In the genomic region with DNA sequence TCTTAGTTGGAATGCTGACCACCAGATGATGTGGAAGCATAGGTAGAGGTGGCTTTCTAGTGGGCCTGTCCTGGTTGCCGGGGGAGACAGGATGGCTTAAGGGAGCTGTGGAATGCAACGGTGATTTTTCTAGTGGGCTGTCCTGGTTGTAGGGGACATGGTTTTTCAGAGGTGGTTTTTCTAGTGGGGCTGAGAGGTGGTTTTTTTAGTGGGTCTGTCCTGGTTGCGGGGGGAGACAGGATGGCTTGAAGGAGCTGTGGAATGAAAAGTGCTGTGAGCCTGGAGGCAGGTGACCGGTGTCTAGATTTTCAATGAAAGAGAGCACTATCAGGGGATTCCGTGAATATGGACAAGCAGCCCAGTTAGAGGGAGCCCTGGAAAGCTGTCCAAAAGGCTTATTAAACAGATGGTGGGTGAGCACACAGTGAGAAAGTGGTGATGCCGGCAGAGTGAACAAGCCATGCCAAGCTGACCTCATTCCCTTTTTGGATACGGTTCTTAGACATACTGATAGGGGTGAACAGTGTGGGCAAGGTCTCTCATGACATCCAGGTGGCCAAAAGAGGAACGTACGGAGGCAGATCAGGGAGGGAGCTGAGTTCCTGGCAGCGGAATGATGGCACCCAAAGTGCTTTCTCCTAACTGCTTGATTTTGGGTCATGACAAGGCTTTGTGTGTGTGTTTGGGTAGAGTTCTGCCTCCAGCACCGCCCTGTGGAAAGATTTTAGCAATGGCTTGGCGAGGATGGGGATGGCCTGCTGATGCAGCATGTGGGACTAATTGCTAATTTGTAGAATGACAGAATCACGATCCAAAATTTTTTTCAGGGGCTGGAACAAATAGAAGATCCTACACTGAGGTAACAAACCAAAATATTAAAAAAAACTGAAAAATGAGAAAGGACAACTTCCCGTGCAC, we compare ENCODE assay signal across 16 cellular contexts.
"Had no signal": no experiment of that assay in that cellular context is flagged by ENCODE, and none has a peak within 500 bp of the region (broad histone marks: within the 10 kb centered on the region; RNA-seq: fewer than 3 reads in every experiment).

No MANE protein-coding gene starts in this region.

- H3K27ac Mint-ChIP-seq: activated naive CD8-positive, alpha-beta T cell; mesothelial cell of epicardium; stimulated activated memory B cell treated with anti-CD40 and anti-IgM and Interleukin-4, amounts not matched to agents 10 μg/mL and 1 μg/mL and 100 μg/mL, for 72 hours; T-helper 1 cell treated with Interleukin-12 subunit alpha and Interleukin-12 subunit beta and Interleukin-4 antibody, amounts not matched to agents 30 μg/mL and 1 μg/mL, for 36 hours had no signal

- H3K36me3 Mint-ChIP-seq: activated naive CD8-positive, alpha-beta T cell; mesothelial cell of epicardium; stimulated activated memory B cell treated with anti-CD40 and anti-IgM and Interleukin-4, amounts not matched to agents 10 μg/mL and 1 μg/mL and 100 μg/mL, for 72 hours had no signal

- H3K4me3 Mint-ChIP-seq: activated naive CD8-positive, alpha-beta T cell; activated T-cell treated with anti-CD3 and anti-CD28 coated beads, Interleukin-2, amount 50 U/mL, for 4 hours; mesothelial cell of epicardium; stimulated activated memory B cell treated with anti-CD40 and anti-IgM and Interleukin-4, amounts not matched to agents 10 μg/mL and 1 μg/mL and 100 μg/mL, for 72 hours; T-helper 1 cell treated with Interleukin-12 subunit alpha and Interleukin-12 subunit beta and Interleukin-4 antibody, amounts not matched to agents 30 μg/mL and 1 μg/mL, for 36 hours had no signal

- H3K4me3 ChIP-seq: lower lobe of right lung, smooth muscle cell, upper lobe of left lung had no signal

- H3K9me3 ChIP-seq: lower lobe of right lung, neutrophil, upper lobe of left lung had no signal

- H3K27ac ChIP-seq: lower lobe of right lung, neutrophil, upper lobe of left lung had no signal

- H3K27me3 ChIP-seq: dorsolateral prefrontal cortex, upper lobe of left lung had no signal

- H3K4me1 ChIP-seq: lower lobe of right lung, upper lobe of left lung had no signal

- DNase-seq: activated CD4-positive, alpha-beta T cell treated with anti-CD3 and anti-CD28 coated beads, Interleukin-2, amount 50 U/mL, for 4 hours; activated effector memory CD4-positive, alpha-beta T cell treated with anti-CD3 and anti-CD28 coated beads, Interleukin-2, amount 50 U/mL, for 16 hours; activated T-cell treated with anti-CD3 and anti-CD28 coated beads, Interleukin-2, amount 50 U/mL, for 4 hours; lower lobe of right lung; right cardiac atrium; stimulated activated CD4-positive, alpha-beta T cell treated with anti-CD3 and anti-CD28 coated beads, Interleukin-1b, Interleukin-23, amount 100 ng/mL, for 48 hours; upper lobe of left lung had no signal

- H3K9me3 Mint-ChIP-seq: activated T-cell treated with anti-CD3 and anti-CD28 coated beads, Interleukin-2, amount 50 U/mL, for 4 hours; mesothelial cell of epicardium; T-helper 1 cell treated with Interleukin-12 subunit alpha and Interleukin-12 subunit beta and Interleukin-4 antibody, amounts not matched to agents 30 μg/mL and 1 μg/mL, for 36 hours had no signal

- H3K36me3 ChIP-seq: lower lobe of right lung, neutrophil, upper lobe of left lung had no signal

- H3K4me2 ChIP-seq: smooth muscle cell had no signal

- ATAC-seq: activated CD4-positive, CD25-positive, alpha-beta regulatory T cell treated with anti-CD3 and anti-CD28 coated beads, Interleukin-2, amount 50 U/mL, for 24 hours; activated T-cell treated with anti-CD3 and anti-CD28 coated beads, Interleukin-2, amount 50 U/mL, for 4 hours; esophagus mucosa; lower lobe of right lung; right cardiac atrium; stimulated activated memory B cell treated with anti-CD40 and anti-IgM and Interleukin-4, amounts not matched to agents 10 μg/mL and 1 μg/mL and 100 μg/mL, for 72 hours had no signal
